ENCODE assay signal across 2 cellular contexts in genomic region chr22:42612336-42612735, GRCh38.
TF ChIP-seq lines count a peak whose summit lies in the region.

No MANE protein-coding gene starts in this region.

TF ChIP-seq in GM23338, 12 proteins besides CTCF, POLR2A, EP300 and RAD21:
- TF ChIP-seq POLR2AphosphoS5 (IDR thresholded peaks at IDR 0.05; ENCODE audit: low read depth) = no peak
- TF ChIP-seq CREB1 (CRISPR knock-in tag; IDR thresholded peaks at IDR 0.05; ENCODE audit: low read depth) = no peak
- TF ChIP-seq ZNF331 (CRISPR knock-in tag; IDR thresholded peaks at IDR 0.05; ENCODE audit: low read depth) = no peak
- no peak for TF ChIP-seq JUNB (IDR thresholded peaks at IDR 0.05; ENCODE audit: unreplicated experiment)
- TF ChIP-seq, protein P1, sequence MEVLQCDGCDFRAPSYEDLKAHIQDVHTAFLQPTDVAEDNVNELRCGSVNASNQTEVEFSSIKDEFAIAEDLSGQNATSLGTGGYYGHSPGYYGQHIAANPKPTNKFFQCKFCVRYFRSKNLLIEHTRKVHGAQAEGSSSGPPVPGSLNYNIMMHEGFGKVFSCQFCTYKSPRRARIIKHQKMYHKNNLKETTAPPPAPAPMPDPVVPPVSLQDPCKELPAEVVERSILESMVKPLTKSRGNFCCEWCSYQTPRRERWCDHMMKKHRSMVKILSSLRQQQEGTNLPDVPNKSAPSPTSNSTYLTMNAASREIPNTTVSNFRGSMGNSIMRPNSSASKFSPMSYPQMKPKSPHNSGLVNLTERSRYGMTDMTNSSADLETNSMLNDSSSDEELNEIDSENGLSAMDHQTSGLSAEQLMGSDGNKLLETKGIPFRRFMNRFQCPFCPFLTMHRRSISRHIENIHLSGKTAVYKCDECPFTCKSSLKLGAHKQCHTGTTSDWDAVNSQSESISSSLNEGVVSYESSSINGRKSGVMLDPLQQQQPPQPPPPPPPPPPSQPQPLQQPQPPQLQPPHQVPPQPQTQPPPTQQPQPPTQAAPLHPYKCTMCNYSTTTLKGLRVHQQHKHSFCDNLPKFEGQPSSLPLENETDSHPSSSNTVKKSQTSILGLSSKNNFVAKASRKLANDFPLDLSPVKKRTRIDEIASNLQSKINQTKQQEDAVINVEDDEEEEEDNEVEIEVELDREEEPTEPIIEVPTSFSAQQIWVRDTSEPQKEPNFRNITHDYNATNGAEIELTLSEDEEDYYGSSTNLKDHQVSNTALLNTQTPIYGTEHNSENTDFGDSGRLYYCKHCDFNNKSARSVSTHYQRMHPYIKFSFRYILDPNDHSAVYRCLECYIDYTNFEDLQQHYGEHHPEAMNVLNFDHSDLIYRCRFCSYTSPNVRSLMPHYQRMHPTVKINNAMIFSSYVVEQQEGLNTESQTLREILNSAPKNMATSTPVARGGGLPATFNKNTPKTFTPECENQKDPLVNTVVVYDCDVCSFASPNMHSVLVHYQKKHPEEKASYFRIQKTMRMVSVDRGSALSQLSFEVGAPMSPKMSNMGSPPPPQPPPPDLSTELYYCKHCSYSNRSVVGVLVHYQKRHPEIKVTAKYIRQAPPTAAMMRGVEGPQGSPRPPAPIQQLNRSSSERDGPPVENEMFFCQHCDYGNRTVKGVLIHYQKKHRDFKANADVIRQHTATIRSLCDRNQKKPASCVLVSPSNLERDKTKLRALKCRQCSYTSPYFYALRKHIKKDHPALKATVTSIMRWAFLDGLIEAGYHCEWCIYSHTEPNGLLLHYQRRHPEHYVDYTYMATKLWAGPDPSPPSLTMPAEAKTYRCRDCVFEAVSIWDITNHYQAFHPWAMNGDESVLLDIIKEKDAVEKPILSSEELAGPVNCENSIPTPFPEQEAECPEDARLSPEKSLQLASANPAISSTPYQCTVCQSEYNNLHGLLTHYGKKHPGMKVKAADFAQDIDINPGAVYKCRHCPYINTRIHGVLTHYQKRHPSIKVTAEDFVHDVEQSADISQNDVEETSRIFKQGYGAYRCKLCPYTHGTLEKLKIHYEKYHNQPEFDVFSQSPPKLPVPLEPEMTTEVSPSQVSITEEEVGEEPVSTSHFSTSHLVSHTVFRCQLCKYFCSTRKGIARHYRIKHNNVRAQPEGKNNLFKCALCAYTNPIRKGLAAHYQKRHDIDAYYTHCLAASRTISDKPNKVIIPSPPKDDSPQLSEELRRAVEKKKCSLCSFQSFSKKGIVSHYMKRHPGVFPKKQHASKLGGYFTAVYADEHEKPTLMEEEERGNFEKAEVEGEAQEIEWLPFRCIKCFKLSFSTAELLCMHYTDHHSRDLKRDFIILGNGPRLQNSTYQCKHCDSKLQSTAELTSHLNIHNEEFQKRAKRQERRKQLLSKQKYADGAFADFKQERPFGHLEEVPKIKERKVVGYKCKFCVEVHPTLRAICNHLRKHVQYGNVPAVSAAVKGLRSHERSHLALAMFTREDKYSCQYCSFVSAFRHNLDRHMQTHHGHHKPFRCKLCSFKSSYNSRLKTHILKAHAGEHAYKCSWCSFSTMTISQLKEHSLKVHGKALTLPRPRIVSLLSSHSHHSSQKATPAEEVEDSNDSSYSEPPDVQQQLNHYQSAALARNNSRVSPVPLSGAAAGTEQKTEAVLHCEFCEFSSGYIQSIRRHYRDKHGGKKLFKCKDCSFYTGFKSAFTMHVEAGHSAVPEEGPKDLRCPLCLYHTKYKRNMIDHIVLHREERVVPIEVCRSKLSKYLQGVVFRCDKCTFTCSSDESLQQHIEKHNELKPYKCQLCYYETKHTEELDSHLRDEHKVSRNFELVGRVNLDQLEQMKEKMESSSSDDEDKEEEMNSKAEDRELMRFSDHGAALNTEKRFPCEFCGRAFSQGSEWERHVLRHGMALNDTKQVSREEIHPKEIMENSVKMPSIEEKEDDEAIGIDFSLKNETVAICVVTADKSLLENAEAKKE (CRISPR knock-in tag; IDR thresholded peaks at IDR 0.05) = no peak
- TF ChIP-seq ETS1 (IDR thresholded peaks at IDR 0.05) = no peak

TF ChIP-seq in GM12878, 131 proteins besides CTCF, POLR2A, EP300 and RAD21:
- TF ChIP-seq TCF3 (IDR thresholded peaks at IDR 0.05; ENCODE audit: borderline replicate concordance, insufficient read depth, low read depth, low read length) (no peak), MEF2B (IDR thresholded peaks at IDR 0.05; ENCODE audit: partially characterized antibody, poor library complexity, severe bottlenecking) (no peak), CREM (IDR thresholded peaks at IDR 0.05; ENCODE audit: low read depth) (no peak), CUX1 (IDR thresholded peaks at IDR 0.05; ENCODE audit: insufficient replicate concordance, low read depth, low read length) (no peak), JUNB (IDR thresholded peaks at IDR 0.05) (no peak), CBX3 (IDR thresholded peaks at IDR 0.05; ENCODE audit: borderline replicate concordance, low read depth) (no peak), ZNF384 (IDR thresholded peaks at IDR 0.05; ENCODE audit: borderline replicate concordance, low read depth, low read length) (no peak), POLR2AphosphoS2 (IDR thresholded peaks at IDR 0.05; ENCODE audit: low read depth, low read length) (no peak), FOXK2 (IDR thresholded peaks at IDR 0.05) (no peak), EED (IDR thresholded peaks at IDR 0.05; ENCODE audit: low read depth) (no peak), SUPT20H (IDR thresholded peaks at IDR 0.05; ENCODE audit: borderline replicate concordance, control insufficient read depth, low read depth, low read length) (no peak)
- TF ChIP-seq, protein P2, sequence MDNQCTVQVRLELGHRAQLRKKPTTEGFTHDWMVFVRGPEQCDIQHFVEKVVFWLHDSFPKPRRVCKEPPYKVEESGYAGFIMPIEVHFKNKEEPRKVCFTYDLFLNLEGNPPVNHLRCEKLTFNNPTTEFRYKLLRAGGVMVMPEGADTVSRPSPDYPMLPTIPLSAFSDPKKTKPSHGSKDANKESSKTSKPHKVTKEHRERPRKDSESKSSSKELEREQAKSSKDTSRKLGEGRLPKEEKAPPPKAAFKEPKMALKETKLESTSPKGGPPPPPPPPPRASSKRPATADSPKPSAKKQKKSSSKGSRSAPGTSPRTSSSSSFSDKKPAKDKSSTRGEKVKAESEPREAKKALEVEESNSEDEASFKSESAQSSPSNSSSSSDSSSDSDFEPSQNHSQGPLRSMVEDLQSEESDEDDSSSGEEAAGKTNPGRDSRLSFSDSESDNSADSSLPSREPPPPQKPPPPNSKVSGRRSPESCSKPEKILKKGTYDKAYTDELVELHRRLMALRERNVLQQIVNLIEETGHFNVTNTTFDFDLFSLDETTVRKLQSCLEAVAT (IDR thresholded peaks at IDR 0.05) = no peak
